ENCODE assay signal across 9 cellular contexts in the genomic region with DNA sequence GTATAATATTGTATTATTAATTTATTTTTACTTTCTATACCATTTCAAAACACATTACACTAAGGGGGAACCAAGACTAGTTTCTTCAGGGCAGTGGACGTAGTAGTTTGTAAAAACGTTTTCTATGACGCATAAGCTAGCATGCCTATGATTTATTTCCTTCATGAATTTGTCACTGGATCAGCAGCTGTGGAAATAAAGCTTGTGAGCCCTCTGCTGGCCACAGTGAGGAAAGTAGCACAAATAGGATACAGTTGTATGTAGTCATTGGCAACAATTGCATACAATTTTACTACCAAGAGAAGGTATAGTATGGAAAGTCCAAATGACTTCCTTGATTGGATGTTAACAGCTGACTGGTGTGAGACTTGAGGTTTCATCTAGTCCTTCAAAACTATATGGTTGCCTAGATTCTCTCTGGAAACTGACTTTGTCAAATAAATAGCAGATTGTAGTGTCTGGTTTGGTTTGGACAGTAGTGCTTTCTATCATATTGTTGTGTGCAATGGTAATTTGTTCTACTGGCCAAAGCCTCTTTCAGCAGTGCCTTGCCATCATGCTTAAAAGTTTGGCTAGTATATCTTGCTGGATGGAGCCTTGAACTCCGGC.
DNase-seq lines count a peak whose midpoint lies in the region; ATAC-seq lines count a peak whose summit lies in the region.
"Had no signal": no experiment of that assay in that cellular context is flagged by ENCODE, and none has a peak within 500 bp of the region (broad histone marks: within the 10 kb centered on the region; RNA-seq: fewer than 3 reads in every experiment).

No MANE protein-coding gene starts in this region.

- peaks cover 16% of the 10 kb centered on the region for H3K36me3 Mint-ChIP-seq in memory B cell

- peak; percentile 61 for ATAC-seq in HG03159 (IDR thresholded peaks at IDR 0.05; ENCODE audit: unreplicated experiment)
- peak; percentile 87 for ATAC-seq in memory B cell (ENCODE audit: low read depth)
- ATAC-seq in GM21423 (IDR thresholded peaks at IDR 0.05; ENCODE audit: unreplicated experiment) = no peak

- DNase-seq in CMK (ENCODE audit: low read depth) (peak; percentile 11), NCI-H524 treated with DMSO at 0.1 percent for 48 hours (lab: John Stamatoyannopoulos, UW) (peak; percentile 45), memory B cell (ENCODE audit: low spot score in 2 of 2) (peak; percentile 50)
- peak; percentile 49 for DNase-seq in activated CD4-positive, alpha-beta T cell treated with anti-CD3 and anti-CD28 coated beads, Interleukin-2, amount 50 U/mL, for 1 hour
- DNase-seq in effector CD8-positive, alpha-beta T cell (lab: John Stamatoyannopoulos, UW) = peak; percentile 3
- peak; percentile 55 for DNase-seq in stimulated activated CD8-positive, alpha-beta memory T cell treated with anti-CD3 and anti-CD28 coated beads, Interleukin-4, amount 100 ng/mL, for 48 hours

- H3K9me3 Mint-ChIP-seq in memory B cell = no peaks in the 10 kb centered on the region
- H3K9me3 Mint-ChIP-seq: IgD-negative memory B cell had no signal

- H3K27me3 Mint-ChIP-seq in memory B cell = no peaks in the 10 kb centered on the region
- H3K27me3 Mint-ChIP-seq: IgD-negative memory B cell had no signal

- H3K4me1 Mint-ChIP-seq in memory B cell = no peaks in the 10 kb centered on the region
- H3K4me1 Mint-ChIP-seq: IgD-negative memory B cell had no signal

- peak overlapping the region; percentile 84 for H3K27ac Mint-ChIP-seq in memory B cell

- H3K4me3 Mint-ChIP-seq in memory B cell = no peak overlapping the region
- H3K4me3 Mint-ChIP-seq: IgD-negative memory B cell had no signal

Comparison
In these comparisons a context has a peak if more than half of its experiments do, and no peak if none do; other contexts are left out.
1. DNase-seq: peak in every context shown above with its lines; median percentile 55 in stimulated activated CD8-positive, alpha-beta memory T cell treated with anti-CD3 and anti-CD28 coated beads, Interleukin-4, amount 100 ng/mL, for 48 hours; 50 in memory B cell; 49 in activated CD4-positive, alpha-beta T cell treated with anti-CD3 and anti-CD28 coated beads, Interleukin-2, amount 50 U/mL, for 1 hour; 45 in NCI-H524 treated with DMSO at 0.1 percent for 48 hours; 11 in CMK; 3 in effector CD8-positive, alpha-beta T cell.